Comparison of ENCODE assay signal across 1 cellular context in the genomic region with DNA sequence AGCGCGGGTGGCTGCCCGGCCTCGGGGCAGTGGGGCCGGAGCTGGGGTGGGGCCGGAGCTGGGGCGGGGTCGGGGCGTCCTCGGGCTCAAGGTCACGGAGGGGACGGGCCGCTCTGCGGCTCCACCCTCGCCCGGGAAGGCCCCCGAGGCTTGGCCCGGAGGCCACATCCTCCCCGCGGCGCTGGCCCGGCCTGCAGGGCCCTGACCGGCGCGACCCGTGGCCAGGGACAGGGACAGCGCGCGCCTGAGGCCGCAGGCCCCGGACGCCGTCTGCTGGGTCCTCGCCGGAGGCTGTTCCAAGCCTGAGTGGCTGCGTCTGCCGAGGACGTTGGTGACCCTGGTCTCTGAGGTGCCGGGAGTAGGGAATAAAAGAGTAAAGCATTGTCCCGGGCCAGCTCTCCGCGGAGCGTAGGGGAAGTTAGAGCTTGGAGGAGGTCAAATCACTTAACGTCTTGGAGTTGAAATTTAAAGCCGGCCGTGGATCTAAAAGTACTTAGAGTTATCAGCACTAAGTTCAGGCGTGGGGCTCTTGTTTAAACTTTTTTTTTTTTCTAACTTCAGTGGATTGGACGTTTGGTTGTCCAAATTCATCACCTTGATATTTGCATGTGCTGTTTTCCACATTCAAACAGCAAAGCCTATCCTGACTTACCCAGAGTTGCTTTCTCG.
TF ChIP-seq lines count a peak whose summit lies in the region.

No MANE protein-coding gene starts in this region.

TF ChIP-seq in HepG2, 621 proteins besides CTCF, POLR2A, EP300 and RAD21 (continued from another document and continues in another):
- TF ChIP-seq, protein P1, sequence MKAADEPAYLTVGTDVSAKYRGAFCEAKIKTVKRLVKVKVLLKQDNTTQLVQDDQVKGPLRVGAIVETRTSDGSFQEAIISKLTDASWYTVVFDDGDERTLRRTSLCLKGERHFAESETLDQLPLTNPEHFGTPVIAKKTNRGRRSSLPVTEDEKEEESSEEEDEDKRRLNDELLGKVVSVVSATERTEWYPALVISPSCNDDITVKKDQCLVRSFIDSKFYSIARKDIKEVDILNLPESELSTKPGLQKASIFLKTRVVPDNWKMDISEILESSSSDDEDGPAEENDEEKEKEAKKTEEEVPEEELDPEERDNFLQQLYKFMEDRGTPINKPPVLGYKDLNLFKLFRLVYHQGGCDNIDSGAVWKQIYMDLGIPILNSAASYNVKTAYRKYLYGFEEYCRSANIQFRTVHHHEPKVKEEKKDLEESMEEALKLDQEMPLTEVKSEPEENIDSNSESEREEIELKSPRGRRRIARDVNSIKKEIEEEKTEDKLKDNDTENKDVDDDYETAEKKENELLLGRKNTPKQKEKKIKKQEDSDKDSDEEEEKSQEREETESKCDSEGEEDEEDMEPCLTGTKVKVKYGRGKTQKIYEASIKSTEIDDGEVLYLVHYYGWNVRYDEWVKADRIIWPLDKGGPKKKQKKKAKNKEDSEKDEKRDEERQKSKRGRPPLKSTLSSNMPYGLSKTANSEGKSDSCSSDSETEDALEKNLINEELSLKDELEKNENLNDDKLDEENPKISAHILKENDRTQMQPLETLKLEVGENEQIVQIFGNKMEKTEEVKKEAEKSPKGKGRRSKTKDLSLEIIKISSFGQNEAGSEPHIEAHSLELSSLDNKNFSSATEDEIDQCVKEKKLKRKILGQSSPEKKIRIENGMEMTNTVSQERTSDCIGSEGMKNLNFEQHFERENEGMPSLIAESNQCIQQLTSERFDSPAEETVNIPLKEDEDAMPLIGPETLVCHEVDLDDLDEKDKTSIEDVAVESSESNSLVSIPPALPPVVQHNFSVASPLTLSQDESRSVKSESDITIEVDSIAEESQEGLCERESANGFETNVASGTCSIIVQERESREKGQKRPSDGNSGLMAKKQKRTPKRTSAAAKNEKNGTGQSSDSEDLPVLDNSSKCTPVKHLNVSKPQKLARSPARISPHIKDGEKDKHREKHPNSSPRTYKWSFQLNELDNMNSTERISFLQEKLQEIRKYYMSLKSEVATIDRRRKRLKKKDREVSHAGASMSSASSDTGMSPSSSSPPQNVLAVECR (CRISPR knock-in tag; IDR thresholded peaks at IDR 0.05; ENCODE audit: borderline replicate concordance): peak; percentile 86
- no peak for TF ChIP-seq KLF13 (CRISPR knock-in tag; IDR thresholded peaks at IDR 0.05)
- no peak for TF ChIP-seq GPN1 (CRISPR knock-in tag; IDR thresholded peaks at IDR 0.05; ENCODE audit: borderline replicate concordance)
- TF ChIP-seq, protein P2, sequence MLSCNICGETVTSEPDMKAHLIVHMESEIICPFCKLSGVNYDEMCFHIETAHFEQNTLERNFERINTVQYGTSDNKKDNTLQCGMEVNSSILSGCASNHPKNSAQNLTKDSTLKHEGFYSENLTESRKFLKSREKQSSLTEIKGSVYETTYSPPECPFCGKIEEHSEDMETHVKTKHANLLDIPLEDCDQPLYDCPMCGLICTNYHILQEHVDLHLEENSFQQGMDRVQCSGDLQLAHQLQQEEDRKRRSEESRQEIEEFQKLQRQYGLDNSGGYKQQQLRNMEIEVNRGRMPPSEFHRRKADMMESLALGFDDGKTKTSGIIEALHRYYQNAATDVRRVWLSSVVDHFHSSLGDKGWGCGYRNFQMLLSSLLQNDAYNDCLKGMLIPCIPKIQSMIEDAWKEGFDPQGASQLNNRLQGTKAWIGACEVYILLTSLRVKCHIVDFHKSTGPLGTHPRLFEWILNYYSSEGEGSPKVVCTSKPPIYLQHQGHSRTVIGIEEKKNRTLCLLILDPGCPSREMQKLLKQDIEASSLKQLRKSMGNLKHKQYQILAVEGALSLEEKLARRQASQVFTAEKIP (CRISPR knock-in tag; IDR thresholded peaks at IDR 0.05; ENCODE audit: borderline replicate concordance): no peak
- TF ChIP-seq SYNCRIP (IDR thresholded peaks at IDR 0.05; ENCODE audit: insufficient read depth, low read depth, low read length): no peak
- no peak for TF ChIP-seq ZNF3 (CRISPR knock-in tag; IDR thresholded peaks at IDR 0.05)
- no peak for TF ChIP-seq PLRG1 (conservative IDR thresholded peaks at IDR 0.05)
- TF ChIP-seq ZNF776 (CRISPR knock-in tag; IDR thresholded peaks at IDR 0.05): 0 out of 2 replicates have a peak, but pooled peaks have one; percentile 33
- TF ChIP-seq ZNF652 (CRISPR knock-in tag; IDR thresholded peaks at IDR 0.05; ENCODE audit: borderline replicate concordance, low read depth): no peak
- TF ChIP-seq ZBTB7B (CRISPR knock-in tag; IDR thresholded peaks at IDR 0.05): 0 out of 2 replicates have a peak, but pooled peaks have one; percentile 52
- no peak; the same call in 1 of the 2 replicates for TF ChIP-seq ELF3 (CRISPR knock-in tag; IDR thresholded peaks at IDR 0.05)
- 0 out of 2 replicates have a peak, but pooled peaks have one; percentile 68 for TF ChIP-seq ZBTB42 (CRISPR knock-in tag; IDR thresholded peaks at IDR 0.05)
- peak; percentile 59 for TF ChIP-seq MED8 (CRISPR knock-in tag; IDR thresholded peaks at IDR 0.05; ENCODE audit: insufficient replicate concordance)
- peak; percentile 82; the same call in 1 of the 2 replicates for TF ChIP-seq ZNF446 (CRISPR knock-in tag; IDR thresholded peaks at IDR 0.05)
- TF ChIP-seq, protein P3, sequence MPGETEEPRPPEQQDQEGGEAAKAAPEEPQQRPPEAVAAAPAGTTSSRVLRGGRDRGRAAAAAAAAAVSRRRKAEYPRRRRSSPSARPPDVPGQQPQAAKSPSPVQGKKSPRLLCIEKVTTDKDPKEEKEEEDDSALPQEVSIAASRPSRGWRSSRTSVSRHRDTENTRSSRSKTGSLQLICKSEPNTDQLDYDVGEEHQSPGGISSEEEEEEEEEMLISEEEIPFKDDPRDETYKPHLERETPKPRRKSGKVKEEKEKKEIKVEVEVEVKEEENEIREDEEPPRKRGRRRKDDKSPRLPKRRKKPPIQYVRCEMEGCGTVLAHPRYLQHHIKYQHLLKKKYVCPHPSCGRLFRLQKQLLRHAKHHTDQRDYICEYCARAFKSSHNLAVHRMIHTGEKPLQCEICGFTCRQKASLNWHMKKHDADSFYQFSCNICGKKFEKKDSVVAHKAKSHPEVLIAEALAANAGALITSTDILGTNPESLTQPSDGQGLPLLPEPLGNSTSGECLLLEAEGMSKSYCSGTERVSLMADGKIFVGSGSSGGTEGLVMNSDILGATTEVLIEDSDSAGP (CRISPR knock-in tag; IDR thresholded peaks at IDR 0.05; ENCODE audit: borderline replicate concordance): peak; percentile 52; the same call in 1 of the 2 replicates
- TF ChIP-seq ZNF792 (CRISPR knock-in tag; IDR thresholded peaks at IDR 0.05): no peak
- no peak for TF ChIP-seq NFATC3 (CRISPR knock-in tag; IDR thresholded peaks at IDR 0.05)
- no peak for TF ChIP-seq SNAPC2 (CRISPR knock-in tag; IDR thresholded peaks at IDR 0.05)
- TF ChIP-seq GLI4 (CRISPR knock-in tag; IDR thresholded peaks at IDR 0.05; ENCODE audit: borderline replicate concordance): no peak
- no peak for TF ChIP-seq ZNF136 (CRISPR knock-in tag; IDR thresholded peaks at IDR 0.05; ENCODE audit: low read depth)
- TF ChIP-seq KLF16 (CRISPR knock-in tag; IDR thresholded peaks at IDR 0.05): peak in 1 of 2 experiments; percentile 22; a peak in 1 of 4 replicates
- no peak for TF ChIP-seq CREM (IDR thresholded peaks at IDR 0.05)
- TF ChIP-seq CREM (CRISPR knock-in tag; IDR thresholded peaks at IDR 0.05): no peak
- no peak for TF ChIP-seq AKAP8 (CRISPR knock-in tag; IDR thresholded peaks at IDR 0.05)
- TF ChIP-seq ZSCAN20 (CRISPR knock-in tag; IDR thresholded peaks at IDR 0.05; ENCODE audit: borderline replicate concordance): peak; percentile 71; the same call in 1 of the 2 replicates
- TF ChIP-seq, protein P4, sequence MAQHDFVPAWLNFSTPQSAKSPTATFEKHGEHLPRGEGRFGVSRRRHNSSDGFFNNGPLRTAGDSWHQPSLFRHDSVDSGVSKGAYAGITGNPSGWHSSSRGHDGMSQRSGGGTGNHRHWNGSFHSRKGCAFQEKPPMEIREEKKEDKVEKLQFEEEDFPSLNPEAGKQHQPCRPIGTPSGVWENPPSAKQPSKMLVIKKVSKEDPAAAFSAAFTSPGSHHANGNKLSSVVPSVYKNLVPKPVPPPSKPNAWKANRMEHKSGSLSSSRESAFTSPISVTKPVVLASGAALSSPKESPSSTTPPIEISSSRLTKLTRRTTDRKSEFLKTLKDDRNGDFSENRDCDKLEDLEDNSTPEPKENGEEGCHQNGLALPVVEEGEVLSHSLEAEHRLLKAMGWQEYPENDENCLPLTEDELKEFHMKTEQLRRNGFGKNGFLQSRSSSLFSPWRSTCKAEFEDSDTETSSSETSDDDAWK (CRISPR knock-in tag; IDR thresholded peaks at IDR 0.05): no peak
- TF ChIP-seq ZFP1 (CRISPR knock-in tag; IDR thresholded peaks at IDR 0.05): no peak
- no peak for TF ChIP-seq WIZ (CRISPR knock-in tag; IDR thresholded peaks at IDR 0.05)
- TF ChIP-seq HOXA3 (CRISPR knock-in tag; IDR thresholded peaks at IDR 0.05): peak; percentile 37
- TF ChIP-seq ZNF891 (CRISPR knock-in tag; IDR thresholded peaks at IDR 0.05): 0 out of 2 replicates have a peak, but pooled peaks have one; percentile 56
- TF ChIP-seq HNF4G (IDR thresholded peaks at IDR 0.05; ENCODE audit: borderline replicate concordance, low read depth, low read length): no peak
- TF ChIP-seq HNF4G (CRISPR knock-in tag; IDR thresholded peaks at IDR 0.05; ENCODE audit: borderline replicate concordance, low read depth): no peak
- TF ChIP-seq TMF1 (CRISPR knock-in tag; IDR thresholded peaks at IDR 0.05; ENCODE audit: low read depth): no peak
- peak; percentile 60 for TF ChIP-seq ASH2L (IDR thresholded peaks at IDR 0.05; ENCODE audit: insufficient read length, low read depth, low read length)
- TF ChIP-seq, protein P5, sequence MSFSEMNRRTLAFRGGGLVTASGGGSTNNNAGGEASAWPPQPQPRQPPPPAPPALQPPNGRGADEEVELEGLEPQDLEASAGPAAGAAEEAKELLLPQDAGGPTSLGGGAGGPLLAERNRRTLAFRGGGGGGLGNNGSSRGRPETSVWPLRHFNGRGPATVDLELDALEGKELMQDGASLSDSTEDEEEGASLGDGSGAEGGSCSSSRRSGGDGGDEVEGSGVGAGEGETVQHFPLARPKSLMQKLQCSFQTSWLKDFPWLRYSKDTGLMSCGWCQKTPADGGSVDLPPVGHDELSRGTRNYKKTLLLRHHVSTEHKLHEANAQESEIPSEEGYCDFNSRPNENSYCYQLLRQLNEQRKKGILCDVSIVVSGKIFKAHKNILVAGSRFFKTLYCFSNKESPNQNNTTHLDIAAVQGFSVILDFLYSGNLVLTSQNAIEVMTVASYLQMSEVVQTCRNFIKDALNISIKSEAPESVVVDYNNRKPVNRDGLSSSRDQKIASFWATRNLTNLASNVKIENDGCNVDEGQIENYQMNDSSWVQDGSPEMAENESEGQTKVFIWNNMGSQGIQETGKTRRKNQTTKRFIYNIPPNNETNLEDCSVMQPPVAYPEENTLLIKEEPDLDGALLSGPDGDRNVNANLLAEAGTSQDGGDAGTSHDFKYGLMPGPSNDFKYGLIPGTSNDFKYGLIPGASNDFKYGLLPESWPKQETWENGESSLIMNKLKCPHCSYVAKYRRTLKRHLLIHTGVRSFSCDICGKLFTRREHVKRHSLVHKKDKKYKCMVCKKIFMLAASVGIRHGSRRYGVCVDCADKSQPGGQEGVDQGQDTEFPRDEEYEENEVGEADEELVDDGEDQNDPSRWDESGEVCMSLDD (CRISPR knock-in tag; IDR thresholded peaks at IDR 0.05; ENCODE audit: borderline replicate concordance): no peak
- TF ChIP-seq, protein P6, sequence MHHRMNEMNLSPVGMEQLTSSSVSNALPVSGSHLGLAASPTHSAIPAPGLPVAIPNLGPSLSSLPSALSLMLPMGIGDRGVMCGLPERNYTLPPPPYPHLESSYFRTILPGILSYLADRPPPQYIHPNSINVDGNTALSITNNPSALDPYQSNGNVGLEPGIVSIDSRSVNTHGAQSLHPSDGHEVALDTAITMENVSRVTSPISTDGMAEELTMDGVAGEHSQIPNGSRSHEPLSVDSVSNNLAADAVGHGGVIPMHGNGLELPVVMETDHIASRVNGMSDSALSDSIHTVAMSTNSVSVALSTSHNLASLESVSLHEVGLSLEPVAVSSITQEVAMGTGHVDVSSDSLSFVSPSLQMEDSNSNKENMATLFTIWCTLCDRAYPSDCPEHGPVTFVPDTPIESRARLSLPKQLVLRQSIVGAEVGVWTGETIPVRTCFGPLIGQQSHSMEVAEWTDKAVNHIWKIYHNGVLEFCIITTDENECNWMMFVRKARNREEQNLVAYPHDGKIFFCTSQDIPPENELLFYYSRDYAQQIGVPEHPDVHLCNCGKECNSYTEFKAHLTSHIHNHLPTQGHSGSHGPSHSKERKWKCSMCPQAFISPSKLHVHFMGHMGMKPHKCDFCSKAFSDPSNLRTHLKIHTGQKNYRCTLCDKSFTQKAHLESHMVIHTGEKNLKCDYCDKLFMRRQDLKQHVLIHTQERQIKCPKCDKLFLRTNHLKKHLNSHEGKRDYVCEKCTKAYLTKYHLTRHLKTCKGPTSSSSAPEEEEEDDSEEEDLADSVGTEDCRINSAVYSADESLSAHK (CRISPR knock-in tag; IDR thresholded peaks at IDR 0.05; ENCODE audit: borderline replicate concordance): no peak
- no peak for TF ChIP-seq MZF1 (CRISPR knock-in tag; IDR thresholded peaks at IDR 0.05; ENCODE audit: borderline replicate concordance)
- no peak; the same call in 1 of the 2 replicates for TF ChIP-seq NFKB2 (CRISPR knock-in tag; IDR thresholded peaks at IDR 0.05; ENCODE audit: borderline replicate concordance)
- TF ChIP-seq ZNF20 (CRISPR knock-in tag; IDR thresholded peaks at IDR 0.05): no peak
- TF ChIP-seq, protein P7, sequence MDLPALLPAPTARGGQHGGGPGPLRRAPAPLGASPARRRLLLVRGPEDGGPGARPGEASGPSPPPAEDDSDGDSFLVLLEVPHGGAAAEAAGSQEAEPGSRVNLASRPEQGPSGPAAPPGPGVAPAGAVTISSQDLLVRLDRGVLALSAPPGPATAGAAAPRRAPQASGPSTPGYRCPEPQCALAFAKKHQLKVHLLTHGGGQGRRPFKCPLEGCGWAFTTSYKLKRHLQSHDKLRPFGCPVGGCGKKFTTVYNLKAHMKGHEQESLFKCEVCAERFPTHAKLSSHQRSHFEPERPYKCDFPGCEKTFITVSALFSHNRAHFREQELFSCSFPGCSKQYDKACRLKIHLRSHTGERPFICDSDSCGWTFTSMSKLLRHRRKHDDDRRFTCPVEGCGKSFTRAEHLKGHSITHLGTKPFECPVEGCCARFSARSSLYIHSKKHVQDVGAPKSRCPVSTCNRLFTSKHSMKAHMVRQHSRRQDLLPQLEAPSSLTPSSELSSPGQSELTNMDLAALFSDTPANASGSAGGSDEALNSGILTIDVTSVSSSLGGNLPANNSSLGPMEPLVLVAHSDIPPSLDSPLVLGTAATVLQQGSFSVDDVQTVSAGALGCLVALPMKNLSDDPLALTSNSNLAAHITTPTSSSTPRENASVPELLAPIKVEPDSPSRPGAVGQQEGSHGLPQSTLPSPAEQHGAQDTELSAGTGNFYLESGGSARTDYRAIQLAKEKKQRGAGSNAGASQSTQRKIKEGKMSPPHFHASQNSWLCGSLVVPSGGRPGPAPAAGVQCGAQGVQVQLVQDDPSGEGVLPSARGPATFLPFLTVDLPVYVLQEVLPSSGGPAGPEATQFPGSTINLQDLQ (CRISPR knock-in tag; IDR thresholded peaks at IDR 0.05): no peak
- no peak for TF ChIP-seq JDP2 (CRISPR knock-in tag; IDR thresholded peaks at IDR 0.05; ENCODE audit: borderline replicate concordance)
- TF ChIP-seq ZFP36L1 (CRISPR knock-in tag; IDR thresholded peaks at IDR 0.05): no peak
- no peak for TF ChIP-seq ZNF44 (CRISPR knock-in tag; IDR thresholded peaks at IDR 0.05)
